Comparison of ENCODE assay signal across 10 cellular contexts in genomic region chr10:5840314-5841307, GRCh38. TPM values are rescaled to one million over a fixed set of nuclear protein-coding genes. Genes with fewer than 3 reads are reported as not detected.
DNase-seq lines count a peak whose midpoint lies in the region; ATAC-seq and TF ChIP-seq lines count a peak whose summit lies in the region.
"Had no signal": no experiment of that assay in that cellular context is flagged by ENCODE, and none has a peak within 500 bp of the region (broad histone marks: within the 10 kb centered on the region; RNA-seq: fewer than 3 reads in every experiment).

No MANE protein-coding gene starts in this region.

- H3K27ac Mint-ChIP-seq in effector memory CD8-positive, alpha-beta T cell: no peak overlapping the region
- peak overlapping the region; percentile 44 for H3K27ac Mint-ChIP-seq in osteocyte (ENCODE audit: unreplicated experiment)
- no peak overlapping the region for H3K27ac Mint-ChIP-seq in activated CD4-positive, alpha-beta memory T cell treated with anti-CD3 and anti-CD28 coated beads for 36 hours
- H3K27ac Mint-ChIP-seq: dendritic cell treated with granulocyte-macrophage colony-stimulating factor and Interleukin-4, amounts not matched to agents 40 ng/mL and 50 ng/mL, for 4 days had no signal

- intact Hi-C loops in activated CD4-positive, alpha-beta memory T cell treated with anti-CD3 and anti-CD28 coated beads for 36 hours (cut with micrococcal nuclease): no loop called here

- CTCF ChIA-PET in activated CD4-positive, alpha-beta memory T cell treated with anti-CD3 and anti-CD28 coated beads for 36 hours (lab: Charles Lee): no interaction called here

- DNase-seq in GF-D8 (lab: John Stamatoyannopoulos, UW) (peak; percentile 18), osteocyte (ENCODE audit: extremely low spot score, unreplicated experiment) (no peak), NCI-H510A (lab: John Stamatoyannopoulos, UW) (no peak), NCI-H345 treated with DMSO at 0.1 percent for 48 hours (lab: John Stamatoyannopoulos, UW; ENCODE audit: unreplicated experiment) (no peak)
- DNase-seq in effector memory CD8-positive, alpha-beta T cell: no peak
- no peak for DNase-seq in activated CD4-positive, alpha-beta memory T cell treated with anti-CD3 and anti-CD28 coated beads for 36 hours

- ATAC-seq in GM21367 (IDR thresholded peaks at IDR 0.05; ENCODE audit: unreplicated experiment) (peak; percentile 75), HG03558 (IDR thresholded peaks at IDR 0.05; ENCODE audit: extremely low read depth, unreplicated experiment) (peak; percentile 52)
- peak; percentile 39 for ATAC-seq in effector memory CD8-positive, alpha-beta T cell (replicated peaks)
- ATAC-seq: HCT116 had no signal

- POLR2A ChIA-PET in activated CD4-positive, alpha-beta memory T cell treated with anti-CD3 and anti-CD28 coated beads for 36 hours (lab: Charles Lee): no interaction called here

- no peak for TF ChIP-seq CTCF in osteocyte (IDR thresholded peaks at IDR 0.05)

- H3K27me3 Mint-ChIP-seq in effector memory CD8-positive, alpha-beta T cell: peaks cover 16 to 29% of the 10 kb centered on the region in 2 donors
- H3K27me3 Mint-ChIP-seq in osteocyte (ENCODE audit: unreplicated experiment): no peaks in the 10 kb centered on the region
- peaks cover 5% of the 10 kb centered on the region for H3K27me3 Mint-ChIP-seq in activated CD4-positive, alpha-beta memory T cell treated with anti-CD3 and anti-CD28 coated beads for 36 hours

- peaks cover 5% of the 10 kb centered on the region for H3K36me3 Mint-ChIP-seq in effector memory CD8-positive, alpha-beta T cell (ENCODE audit: insufficient read depth)
- H3K36me3 Mint-ChIP-seq in osteocyte (ENCODE audit: unreplicated experiment): no peaks in the 10 kb centered on the region
- no peaks in the 10 kb centered on the region for H3K36me3 Mint-ChIP-seq in activated CD4-positive, alpha-beta memory T cell treated with anti-CD3 and anti-CD28 coated beads for 36 hours

- H3K4me3 Mint-ChIP-seq in effector memory CD8-positive, alpha-beta T cell: no peak overlapping the region
- peak overlapping the region; percentile 51 for H3K4me3 Mint-ChIP-seq in osteocyte (ENCODE audit: unreplicated experiment)
- no peak overlapping the region for H3K4me3 Mint-ChIP-seq in activated CD4-positive, alpha-beta memory T cell treated with anti-CD3 and anti-CD28 coated beads for 36 hours
- H3K4me3 Mint-ChIP-seq: dendritic cell treated with granulocyte-macrophage colony-stimulating factor and Interleukin-4, amounts not matched to agents 40 ng/mL and 50 ng/mL, for 4 days had no signal

- no peaks in the 10 kb centered on the region for H3K9me3 Mint-ChIP-seq in effector memory CD8-positive, alpha-beta T cell
- H3K9me3 Mint-ChIP-seq in osteocyte (ENCODE audit: unreplicated experiment): no peaks in the 10 kb centered on the region
- H3K9me3 Mint-ChIP-seq in activated CD4-positive, alpha-beta memory T cell treated with anti-CD3 and anti-CD28 coated beads for 36 hours: no peaks in the 10 kb centered on the region
- H3K9me3 Mint-ChIP-seq: dendritic cell treated with granulocyte-macrophage colony-stimulating factor and Interleukin-4, amounts not matched to agents 40 ng/mL and 50 ng/mL, for 4 days had no signal

- H3K4me1 Mint-ChIP-seq in effector memory CD8-positive, alpha-beta T cell (ENCODE audit: low read depth in 2 of 2): peaks cover 6% of the 10 kb centered on the region in 2 donors
- peaks cover 25% of the 10 kb centered on the region for H3K4me1 Mint-ChIP-seq in osteocyte (ENCODE audit: unreplicated experiment)
- peaks cover 15% of the 10 kb centered on the region for H3K4me1 Mint-ChIP-seq in activated CD4-positive, alpha-beta memory T cell treated with anti-CD3 and anti-CD28 coated beads for 36 hours (ENCODE audit: low read depth)

RNA-seq across cellular contexts. Expression of gene GDI2, which starts 27.4 kb away (rescaled TPM):
- total RNA-seq in osteocyte: 229 and 232 TPM in 2 replicates
- total RNA-seq in activated CD4-positive, alpha-beta memory T cell treated with anti-CD3 and anti-CD28 coated beads for 36 hours: 100 to 1,000 TPM; 283 to 286 TPM

RNA-seq across cellular contexts. Expression of gene ANKRD16, which starts 49.1 kb away (rescaled TPM):
- 8.8 and 9.5 TPM in 2 replicates for total RNA-seq in osteocyte
- 1 to 10 TPM; 5.9 to 6.4 TPM for total RNA-seq in activated CD4-positive, alpha-beta memory T cell treated with anti-CD3 and anti-CD28 coated beads for 36 hours

RNA-seq across cellular contexts. Expression of gene FBH1, which starts 49.4 kb away (rescaled TPM):
- total RNA-seq in osteocyte: 77.8 and 86.1 TPM in 2 replicates
- 10 to 100 TPM; 57.8 to 63.4 TPM for total RNA-seq in activated CD4-positive, alpha-beta memory T cell treated with anti-CD3 and anti-CD28 coated beads for 36 hours
